ENCODE assay signal across 1 cellular context in the genomic region with DNA sequence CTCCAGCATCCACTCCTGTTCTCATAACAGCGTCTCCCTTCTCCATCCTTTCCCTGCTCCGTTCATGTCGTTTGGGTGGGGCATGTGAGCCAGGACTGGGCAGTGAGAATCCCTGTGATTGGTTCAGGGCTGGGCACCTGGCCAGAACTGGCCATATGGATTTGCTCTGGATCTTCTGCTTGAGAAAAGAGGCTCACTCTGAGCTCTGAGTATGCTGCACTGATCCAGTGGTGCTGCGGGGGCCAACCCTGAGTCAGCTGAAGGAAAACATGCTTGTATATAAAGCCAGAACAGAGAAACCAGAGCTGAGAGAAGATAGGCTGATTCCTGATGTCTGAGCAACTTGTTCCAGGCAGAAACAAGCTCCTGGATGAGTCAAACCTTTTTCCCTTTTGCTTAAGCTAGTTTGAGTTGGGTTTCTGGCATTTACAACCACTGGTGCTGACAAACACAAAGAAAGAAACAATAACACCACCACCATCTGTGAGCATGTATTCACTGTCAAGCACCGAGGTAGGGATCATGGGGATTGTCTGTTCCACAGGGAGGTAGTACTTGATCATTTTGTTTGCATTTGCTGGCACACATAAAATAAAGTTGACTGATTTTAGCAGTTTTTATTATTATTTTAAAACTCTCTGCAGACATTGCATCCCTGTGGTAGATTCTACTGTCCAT.
TF ChIP-seq lines count a peak whose summit lies in the region.

No MANE protein-coding gene starts in this region.

TF ChIP-seq in SK-N-SH, 30 proteins besides CTCF, POLR2A, EP300 and RAD21:
- no peak for TF ChIP-seq CHD2 (IDR thresholded peaks at IDR 0.05; ENCODE audit: low read length, partially characterized antibody)
- peak; percentile 27 for TF ChIP-seq RFX5 (IDR thresholded peaks at IDR 0.05; ENCODE audit: low read length)
- TF ChIP-seq, protein P1, sequence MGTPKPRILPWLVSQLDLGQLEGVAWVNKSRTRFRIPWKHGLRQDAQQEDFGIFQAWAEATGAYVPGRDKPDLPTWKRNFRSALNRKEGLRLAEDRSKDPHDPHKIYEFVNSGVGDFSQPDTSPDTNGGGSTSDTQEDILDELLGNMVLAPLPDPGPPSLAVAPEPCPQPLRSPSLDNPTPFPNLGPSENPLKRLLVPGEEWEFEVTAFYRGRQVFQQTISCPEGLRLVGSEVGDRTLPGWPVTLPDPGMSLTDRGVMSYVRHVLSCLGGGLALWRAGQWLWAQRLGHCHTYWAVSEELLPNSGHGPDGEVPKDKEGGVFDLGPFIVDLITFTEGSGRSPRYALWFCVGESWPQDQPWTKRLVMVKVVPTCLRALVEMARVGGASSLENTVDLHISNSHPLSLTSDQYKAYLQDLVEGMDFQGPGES (IDR thresholded peaks at IDR 0.05; ENCODE audit: low read depth, low read length): no peak
- no peak for TF ChIP-seq FOXM1 (IDR thresholded peaks at IDR 0.05; ENCODE audit: low read depth)
- TF ChIP-seq MEF2A (IDR thresholded peaks at IDR 0.05; ENCODE audit: borderline replicate concordance, low read depth): no peak
- peak; percentile 71; the same call in 1 of the 2 replicates for TF ChIP-seq FOXJ3 (CRISPR knock-in tag; IDR thresholded peaks at IDR 0.05)
- TF ChIP-seq TAF1 (IDR thresholded peaks at IDR 0.05; ENCODE audit: borderline replicate concordance, low read depth, low read length): peak; percentile 55; the same call in 1 of the 2 replicates
- TF ChIP-seq, protein P2, sequence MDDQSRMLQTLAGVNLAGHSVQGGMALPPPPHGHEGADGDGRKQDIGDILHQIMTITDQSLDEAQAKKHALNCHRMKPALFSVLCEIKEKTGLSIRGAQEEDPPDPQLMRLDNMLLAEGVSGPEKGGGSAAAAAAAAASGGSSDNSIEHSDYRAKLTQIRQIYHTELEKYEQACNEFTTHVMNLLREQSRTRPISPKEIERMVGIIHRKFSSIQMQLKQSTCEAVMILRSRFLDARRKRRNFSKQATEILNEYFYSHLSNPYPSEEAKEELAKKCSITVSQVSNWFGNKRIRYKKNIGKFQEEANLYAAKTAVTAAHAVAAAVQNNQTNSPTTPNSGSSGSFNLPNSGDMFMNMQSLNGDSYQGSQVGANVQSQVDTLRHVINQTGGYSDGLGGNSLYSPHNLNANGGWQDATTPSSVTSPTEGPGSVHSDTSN (IDR thresholded peaks at IDR 0.05): peak; percentile 52; the same call in 1 of the 2 replicates
- no peak for TF ChIP-seq YY1 (IDR thresholded peaks at IDR 0.05; ENCODE audit: low read depth)
- TF ChIP-seq SMC3 (IDR thresholded peaks at IDR 0.05; ENCODE audit: low read depth, low read length): no peak
- TF ChIP-seq POLR2AphosphoS5 (IDR thresholded peaks at IDR 0.05; ENCODE audit: low read depth, low read length): peak; percentile 71
- TF ChIP-seq MXI1 (IDR thresholded peaks at IDR 0.05; ENCODE audit: low read depth, low read length): peak; percentile 77
- TF ChIP-seq, protein P3, sequence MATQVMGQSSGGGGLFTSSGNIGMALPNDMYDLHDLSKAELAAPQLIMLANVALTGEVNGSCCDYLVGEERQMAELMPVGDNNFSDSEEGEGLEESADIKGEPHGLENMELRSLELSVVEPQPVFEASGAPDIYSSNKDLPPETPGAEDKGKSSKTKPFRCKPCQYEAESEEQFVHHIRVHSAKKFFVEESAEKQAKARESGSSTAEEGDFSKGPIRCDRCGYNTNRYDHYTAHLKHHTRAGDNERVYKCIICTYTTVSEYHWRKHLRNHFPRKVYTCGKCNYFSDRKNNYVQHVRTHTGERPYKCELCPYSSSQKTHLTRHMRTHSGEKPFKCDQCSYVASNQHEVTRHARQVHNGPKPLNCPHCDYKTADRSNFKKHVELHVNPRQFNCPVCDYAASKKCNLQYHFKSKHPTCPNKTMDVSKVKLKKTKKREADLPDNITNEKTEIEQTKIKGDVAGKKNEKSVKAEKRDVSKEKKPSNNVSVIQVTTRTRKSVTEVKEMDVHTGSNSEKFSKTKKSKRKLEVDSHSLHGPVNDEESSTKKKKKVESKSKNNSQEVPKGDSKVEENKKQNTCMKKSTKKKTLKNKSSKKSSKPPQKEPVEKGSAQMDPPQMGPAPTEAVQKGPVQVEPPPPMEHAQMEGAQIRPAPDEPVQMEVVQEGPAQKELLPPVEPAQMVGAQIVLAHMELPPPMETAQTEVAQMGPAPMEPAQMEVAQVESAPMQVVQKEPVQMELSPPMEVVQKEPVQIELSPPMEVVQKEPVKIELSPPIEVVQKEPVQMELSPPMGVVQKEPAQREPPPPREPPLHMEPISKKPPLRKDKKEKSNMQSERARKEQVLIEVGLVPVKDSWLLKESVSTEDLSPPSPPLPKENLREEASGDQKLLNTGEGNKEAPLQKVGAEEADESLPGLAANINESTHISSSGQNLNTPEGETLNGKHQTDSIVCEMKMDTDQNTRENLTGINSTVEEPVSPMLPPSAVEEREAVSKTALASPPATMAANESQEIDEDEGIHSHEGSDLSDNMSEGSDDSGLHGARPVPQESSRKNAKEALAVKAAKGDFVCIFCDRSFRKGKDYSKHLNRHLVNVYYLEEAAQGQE (IDR thresholded peaks at IDR 0.05; ENCODE audit: low read depth, low read length): no peak
- peak; percentile 62; the same call in 1 of the 2 replicates for TF ChIP-seq FOSL2 (IDR thresholded peaks at IDR 0.05; ENCODE audit: borderline replicate concordance, low read depth)
- TF ChIP-seq RXRA (IDR thresholded peaks at IDR 0.05; ENCODE audit: borderline replicate concordance, low read depth): no peak
- TF ChIP-seq TEAD4 (IDR thresholded peaks at IDR 0.05; ENCODE audit: borderline replicate concordance, insufficient read depth): no peak
- no peak for TF ChIP-seq ELF1 (IDR thresholded peaks at IDR 0.05)
- TF ChIP-seq NRF1 (IDR thresholded peaks at IDR 0.05; ENCODE audit: low read depth, low read length): no peak
- TF ChIP-seq, protein P4, sequence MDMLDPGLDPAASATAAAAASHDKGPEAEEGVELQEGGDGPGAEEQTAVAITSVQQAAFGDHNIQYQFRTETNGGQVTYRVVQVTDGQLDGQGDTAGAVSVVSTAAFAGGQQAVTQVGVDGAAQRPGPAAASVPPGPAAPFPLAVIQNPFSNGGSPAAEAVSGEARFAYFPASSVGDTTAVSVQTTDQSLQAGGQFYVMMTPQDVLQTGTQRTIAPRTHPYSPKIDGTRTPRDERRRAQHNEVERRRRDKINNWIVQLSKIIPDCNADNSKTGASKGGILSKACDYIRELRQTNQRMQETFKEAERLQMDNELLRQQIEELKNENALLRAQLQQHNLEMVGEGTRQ (IDR thresholded peaks at IDR 0.05; ENCODE audit: borderline replicate concordance, low read depth, low read length): no peak
- TF ChIP-seq EZH2phosphoT487 (IDR thresholded peaks at IDR 0.05; ENCODE audit: borderline replicate concordance, low read depth): no peak
- TF ChIP-seq NFIC (IDR thresholded peaks at IDR 0.05; ENCODE audit: borderline replicate concordance): peak; percentile 94
- TF ChIP-seq, protein P5, sequence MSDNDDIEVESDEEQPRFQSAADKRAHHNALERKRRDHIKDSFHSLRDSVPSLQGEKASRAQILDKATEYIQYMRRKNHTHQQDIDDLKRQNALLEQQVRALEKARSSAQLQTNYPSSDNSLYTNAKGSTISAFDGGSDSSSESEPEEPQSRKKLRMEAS (IDR thresholded peaks at IDR 0.05; ENCODE audit: low read depth): peak; percentile 74
- TF ChIP-seq TCF12 (IDR thresholded peaks at IDR 0.05): peak; percentile 85
- TF ChIP-seq GATA2 (CRISPR knock-in tag; IDR thresholded peaks at IDR 0.05): no peak
- TF ChIP-seq, protein P6, sequence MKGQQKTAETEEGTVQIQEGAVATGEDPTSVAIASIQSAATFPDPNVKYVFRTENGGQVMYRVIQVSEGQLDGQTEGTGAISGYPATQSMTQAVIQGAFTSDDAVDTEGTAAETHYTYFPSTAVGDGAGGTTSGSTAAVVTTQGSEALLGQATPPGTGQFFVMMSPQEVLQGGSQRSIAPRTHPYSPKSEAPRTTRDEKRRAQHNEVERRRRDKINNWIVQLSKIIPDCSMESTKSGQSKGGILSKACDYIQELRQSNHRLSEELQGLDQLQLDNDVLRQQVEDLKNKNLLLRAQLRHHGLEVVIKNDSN (IDR thresholded peaks at IDR 0.05; ENCODE audit: borderline replicate concordance, low read depth): peak; percentile 56; the same call in 1 of the 2 replicates
- TF ChIP-seq, protein P7, sequence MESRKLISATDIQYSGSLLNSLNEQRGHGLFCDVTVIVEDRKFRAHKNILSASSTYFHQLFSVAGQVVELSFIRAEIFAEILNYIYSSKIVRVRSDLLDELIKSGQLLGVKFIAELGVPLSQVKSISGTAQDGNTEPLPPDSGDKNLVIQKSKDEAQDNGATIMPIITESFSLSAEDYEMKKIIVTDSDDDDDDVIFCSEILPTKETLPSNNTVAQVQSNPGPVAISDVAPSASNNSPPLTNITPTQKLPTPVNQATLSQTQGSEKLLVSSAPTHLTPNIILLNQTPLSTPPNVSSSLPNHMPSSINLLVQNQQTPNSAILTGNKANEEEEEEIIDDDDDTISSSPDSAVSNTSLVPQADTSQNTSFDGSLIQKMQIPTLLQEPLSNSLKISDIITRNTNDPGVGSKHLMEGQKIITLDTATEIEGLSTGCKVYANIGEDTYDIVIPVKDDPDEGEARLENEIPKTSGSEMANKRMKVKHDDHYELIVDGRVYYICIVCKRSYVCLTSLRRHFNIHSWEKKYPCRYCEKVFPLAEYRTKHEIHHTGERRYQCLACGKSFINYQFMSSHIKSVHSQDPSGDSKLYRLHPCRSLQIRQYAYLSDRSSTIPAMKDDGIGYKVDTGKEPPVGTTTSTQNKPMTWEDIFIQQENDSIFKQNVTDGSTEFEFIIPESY (IDR thresholded peaks at IDR 0.05; ENCODE audit: borderline replicate concordance, low read depth): no peak
- no peak for TF ChIP-seq GABPA (IDR thresholded peaks at IDR 0.05; ENCODE audit: low read depth)
- TF ChIP-seq SIN3A (IDR thresholded peaks at IDR 0.05; ENCODE audit: borderline replicate concordance, low read depth, low read length): peak; percentile 68; the same call in 1 of the 2 replicates
- TF ChIP-seq RCOR1 (IDR thresholded peaks at IDR 0.05; ENCODE audit: low read length): no peak; the same call in 1 of the 2 replicates
- TF ChIP-seq JUND (IDR thresholded peaks at IDR 0.05): peak; percentile 48; the same call in 1 of the 2 replicates
